ENCODE assay signal across 8 cellular contexts in genomic region chr1:109877320-109877771, GRCh38. TPM values are rescaled to one million over a fixed set of nuclear protein-coding genes. Genes with fewer than 3 reads are reported as not detected.
DNase-seq lines count a peak whose midpoint lies in the region; ATAC-seq and TF ChIP-seq lines count a peak whose summit lies in the region.

No MANE protein-coding gene starts in this region.

- TF ChIP-seq CTCF in AG09319 (IDR thresholded peaks at IDR 0.05; ENCODE audit: low read depth, low read length) (peak; percentile 37), omental fat pad (IDR thresholded peaks at IDR 0.05) (no peak)

- ATAC-seq in omental fat pad (ENCODE audit: low FRiP score): peak; percentile 75
- no peak for ATAC-seq in GM21360 (IDR thresholded peaks at IDR 0.05; ENCODE audit: unreplicated experiment)
- ATAC-seq in HG02588 (IDR thresholded peaks at IDR 0.05; ENCODE audit: unreplicated experiment): no peak

- H3K9ac ChIP-seq in SK-N-MC (ENCODE audit: insufficient read length): peak overlapping the region; percentile 46

- H3K36me3 ChIP-seq in SK-N-MC (ENCODE audit: insufficient read depth, low read length): no peaks in the 10 kb centered on the region

- H3K9me3 ChIP-seq in SK-N-MC (ENCODE audit: low read depth, low read length): no peaks in the 10 kb centered on the region

- peak overlapping the region; percentile 62 for H3K4me3 ChIP-seq in SK-N-MC

- DNase-seq in AG09319 (ENCODE audit: extremely low read depth, low read depth) (peak; percentile 82), SK-N-MC (ENCODE audit: low read depth, low spot score) (no peak), foreskin melanocyte (peak; percentile 46), omental fat pad (ENCODE audit: low spot score) (no peak), T-helper 2 cell (no peak)
- DNase-seq in activated CD8-positive, alpha-beta memory T cell treated with anti-CD3 and anti-CD28 coated beads, Interleukin-2, amount 50 U/mL, for 4 hours: no peak

- H3K27ac ChIP-seq in SK-N-MC: peak overlapping the region; percentile 85

RNA-seq across cellular contexts. Expression of gene CSF1, which starts 33.3 kb away (rescaled TPM):
- total RNA-seq in omental fat pad: 100 to 1,000 TPM; 103 to 158 (median 118) TPM

Comparison
In these comparisons a context has a peak if more than half of its experiments do, and no peak if none do; other contexts are left out.
1. DNase-seq: peak in AG09319 (single experiment) and foreskin melanocyte (single experiment); none in SK-N-MC (single experiment), omental fat pad (single experiment), activated CD8-positive, alpha-beta memory T cell treated with anti-CD3 and anti-CD28 coated beads, Interleukin-2, amount 50 U/mL, for 4 hours (single experiment) and T-helper 2 cell (0 of 5).